In the genomic region with DNA sequence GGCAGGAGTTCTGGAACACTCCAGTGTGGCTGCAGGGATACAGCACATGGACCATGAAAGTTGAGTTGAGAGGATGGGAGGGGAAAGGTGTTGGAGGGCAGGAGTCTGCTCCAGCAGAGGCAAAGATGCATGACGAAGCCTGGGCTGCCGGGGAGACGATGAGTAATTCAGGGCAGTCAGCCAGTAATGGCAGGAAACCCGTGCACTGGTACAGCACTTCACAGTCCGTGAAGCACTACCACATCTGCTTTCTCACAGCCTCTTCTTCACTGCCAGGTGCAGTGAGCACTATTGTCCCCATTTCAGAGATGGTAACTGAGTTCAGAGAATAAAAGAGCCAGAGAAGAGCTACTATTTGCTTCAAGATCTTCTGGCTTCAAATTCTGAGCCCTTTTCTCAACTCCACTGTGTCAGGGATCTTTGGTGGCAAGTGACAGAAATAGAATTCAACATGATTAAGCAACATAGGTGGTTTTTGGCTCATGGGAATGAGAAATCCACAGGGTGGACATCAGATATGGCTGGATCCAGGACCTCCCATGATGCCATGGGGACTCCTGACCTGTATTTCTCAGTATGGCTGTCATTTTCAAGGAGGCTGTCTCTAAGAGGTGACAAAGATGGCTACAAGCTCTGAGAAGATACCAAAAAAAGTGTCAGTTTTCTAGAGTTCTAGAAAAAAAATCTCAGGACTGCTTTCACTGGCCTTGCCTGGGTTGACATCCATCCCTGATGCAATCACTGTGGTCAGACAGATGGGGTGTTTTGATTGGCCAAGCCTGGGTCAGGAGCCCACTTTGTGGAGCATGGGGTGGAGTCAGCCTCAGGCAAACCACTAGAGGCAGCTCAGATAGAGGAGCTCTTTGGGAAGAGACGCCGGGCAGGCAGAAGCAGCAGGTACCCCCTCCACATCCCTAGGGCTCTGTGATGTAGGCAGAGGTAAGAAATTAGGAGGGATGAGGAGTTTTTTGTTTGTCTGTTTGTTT, we compare ENCODE assay signal across 8 cellular contexts. TPM values are rescaled to one million over a fixed set of nuclear protein-coding genes. Genes with fewer than 3 reads are reported as not detected.
DNase-seq lines count a peak whose midpoint lies in the region; ATAC-seq, FAIRE-seq and TF ChIP-seq lines count a peak whose summit lies in the region.

No MANE protein-coding gene starts in this region.

- H3K4me1 ChIP-seq in OCI-LY7 (ENCODE audit: insufficient read depth, low read length, poor library complexity, severe bottlenecking), result peaks cover 60% of the 10 kb centered on the region

- H3K36me3 ChIP-seq in OCI-LY7 (ENCODE audit: insufficient read depth, low read length), result peaks cover 38% of the 10 kb centered on the region

- no peaks in the 10 kb centered on the region for H3K9me2 ChIP-seq in OCI-LY7 (ENCODE audit: insufficient read depth, low read length)

- H3K4me1 Mint-ChIP-seq in Calu3 (ENCODE audit: low read depth, unreplicated experiment), result no peaks in the 10 kb centered on the region
- peaks cover 64% of the 10 kb centered on the region for H3K4me1 Mint-ChIP-seq in activated T-cell treated with anti-CD3 and anti-CD28 coated beads, Interleukin-2, amount 50 U/mL, for 4 hours (ENCODE audit: low read depth)

- peak overlapping the region; percentile 61 for H3K4me2 ChIP-seq in OCI-LY7 (ENCODE audit: low read length)

- H3K79me2 ChIP-seq in OCI-LY7 (ENCODE audit: insufficient read depth, low read depth, low read length), result peaks cover 7% of the 10 kb centered on the region; the same call in 1 of the 2 replicates

- no peak for TF ChIP-seq CTCF in Calu3 (IDR thresholded peaks at IDR 0.05; ENCODE audit: unreplicated experiment)
- TF ChIP-seq CTCF in OCI-LY7 (conservative IDR thresholded peaks at IDR 0.05; ENCODE audit: low read length), result peak; percentile 48; the same call in 1 of the 2 replicates

- peaks cover 32% of the 10 kb centered on the region for H3K27me3 Mint-ChIP-seq in Calu3 (ENCODE audit: unreplicated experiment)
- H3K27me3 Mint-ChIP-seq in activated T-cell treated with anti-CD3 and anti-CD28 coated beads, Interleukin-2, amount 50 U/mL, for 4 hours (ENCODE audit: low read depth), result no peaks in the 10 kb centered on the region

- DNase-seq in Calu3, result peak; percentile 60
- DNase-seq in GM19239 (ENCODE audit: insufficient read length, low spot score), result peak; percentile 61
- peak; percentile 94 for DNase-seq in OCI-LY7 (ENCODE audit: low spot score)
- DNase-seq in activated T-cell treated with anti-CD3 and anti-CD28 coated beads, Interleukin-2, amount 50 U/mL, for 4 hours, result peak; percentile 74
- DNase-seq in germinal center (ENCODE audit: low spot score), result peak; percentile 82
- DNase-seq in stimulated activated CD4-positive, alpha-beta T cell treated with anti-CD3 and anti-CD28 coated beads, TNF-alpha, amount 100 ng/mL, for 24 hours (ENCODE audit: low read depth in 3 of 3), result peak in 2 of 3 experiments; percentile 58 to 76
- no peak for DNase-seq in occipital lobe (lab: John Stamatoyannopoulos, UW)

- POLR2A ChIA-PET in OCI-LY7 (lab: Charles Lee), result interaction anchor here (0.6 to 2.3 kb wide), 12 partner anchors 19 to 1189 kb away, joined by 3 to 16 read pairs (median 5); partner anchors contain the start of gene IL21R

- no peaks in the 10 kb centered on the region for H4K20me1 ChIP-seq in OCI-LY7 (ENCODE audit: insufficient read depth, low read length)

- peaks cover 4% of the 10 kb centered on the region for H3K9me3 Mint-ChIP-seq in Calu3 (ENCODE audit: low read depth, unreplicated experiment)
- peaks cover 7% of the 10 kb centered on the region for H3K9me3 Mint-ChIP-seq in activated T-cell treated with anti-CD3 and anti-CD28 coated beads, Interleukin-2, amount 50 U/mL, for 4 hours

- H2AFZ ChIP-seq in OCI-LY7 (ENCODE audit: low read length), result peak overlapping the region; percentile 11; the same call in 1 of the 2 replicates

- no peak overlapping the region for H3K4me3 Mint-ChIP-seq in Calu3 (ENCODE audit: low read depth, unreplicated experiment)
- H3K4me3 Mint-ChIP-seq in activated T-cell treated with anti-CD3 and anti-CD28 coated beads, Interleukin-2, amount 50 U/mL, for 4 hours, result peak overlapping the region; percentile 37

- FAIRE-seq in GM19239 (lab: Jason Lieb, UNC), result peak; percentile 99

- ATAC-seq in HG03139 (IDR thresholded peaks at IDR 0.05; ENCODE audit: unreplicated experiment), result peak; percentile 70
- ATAC-seq in activated T-cell treated with anti-CD3 and anti-CD28 coated beads, Interleukin-2, amount 50 U/mL, for 4 hours, result peak; percentile 95

- H3K27ac ChIP-seq in OCI-LY7 (ENCODE audit: low read depth, low read length, poor library complexity, severe bottlenecking), result peak overlapping the region; percentile 88

- H3K9me3 ChIP-seq in OCI-LY7 (ENCODE audit: low read length), result peaks cover 21% of the 10 kb centered on the region

- intact Hi-C loops in Calu3 (cut with micrococcal nuclease; ENCODE audit: unreplicated experiment) (no loop called here), OCI-LY7 (cut with micrococcal nuclease; ENCODE audit: unreplicated experiment) (loop anchor here (1.0 kb wide), 2 partner anchors 24 to 28 kb away; partner anchors contain the start of gene IL21R)

- H3K27ac Mint-ChIP-seq in Calu3 (ENCODE audit: unreplicated experiment), result no peak overlapping the region

- no peaks in the 10 kb centered on the region for H3K36me3 Mint-ChIP-seq in Calu3 (ENCODE audit: insufficient read depth, unreplicated experiment)
- peaks cover 54% of the 10 kb centered on the region for H3K36me3 Mint-ChIP-seq in activated T-cell treated with anti-CD3 and anti-CD28 coated beads, Interleukin-2, amount 50 U/mL, for 4 hours (ENCODE audit: insufficient read depth)

- no TSS peak for BruUV-seq in Calu3 (replicated peaks; lab: Mats Ljungman, UMichigan)
- no TSS peak for BruUV-seq in OCI-LY7 (replicated peaks; lab: Mats Ljungman, UMichigan)

- peak overlapping the region; percentile 53 for H3K4me3 ChIP-seq in OCI-LY7 (ENCODE audit: low read depth, low read length, poor library complexity, severe bottlenecking)

- CTCF ChIA-PET in Calu3 (lab: Charles Lee) (no interaction called here), OCI-LY7 (lab: Charles Lee; ENCODE audit: unreplicated experiment) (interaction anchor here (0.7 to 2.4 kb wide), 5 partner anchors 22 to 247 kb away, joined by 3 to 11 read pairs (median 5); no protein-coding TSS in a partner anchor)

RNA-seq across cellular contexts. Expression of gene IL21R, which starts 24.7 kb away (rescaled TPM):
- not detected in 2 replicates for total RNA-seq in Calu3 (2022)
- 10.0 and 10.9 TPM in 2 replicates for total RNA-seq in OCI-LY7 (2014; rRNA removed; shearing (Covaris generic))
- total RNA-seq in OCI-LY7 (2022), result 36.7 and 47.0 TPM in 2 replicates
- total RNA-seq in activated T-cell treated with anti-CD3 and anti-CD28 coated beads, Interleukin-2, amount 50 U/mL, for 4 hours, result 10 to 100 TPM; 90.7 to 94.9 (median 91.4) TPM
- not detected for total RNA-seq in occipital lobe

Comparison
In these comparisons a context has a peak if more than half of its experiments do, and no peak if none do; other contexts are left out.
1. RNA of gene IL21R, which starts 24.7 kb away (total RNA-seq): 90.7 to 94.9 TPM in activated T-cell treated with anti-CD3 and anti-CD28 coated beads, Interleukin-2, amount 50 U/mL, for 4 hours and 10.0 to 47.0 TPM in OCI-LY7; not detected in Calu3 and not detected in occipital lobe (single experiment); every median in the first group is over 10 times any median in the second.